In the genomic region with DNA sequence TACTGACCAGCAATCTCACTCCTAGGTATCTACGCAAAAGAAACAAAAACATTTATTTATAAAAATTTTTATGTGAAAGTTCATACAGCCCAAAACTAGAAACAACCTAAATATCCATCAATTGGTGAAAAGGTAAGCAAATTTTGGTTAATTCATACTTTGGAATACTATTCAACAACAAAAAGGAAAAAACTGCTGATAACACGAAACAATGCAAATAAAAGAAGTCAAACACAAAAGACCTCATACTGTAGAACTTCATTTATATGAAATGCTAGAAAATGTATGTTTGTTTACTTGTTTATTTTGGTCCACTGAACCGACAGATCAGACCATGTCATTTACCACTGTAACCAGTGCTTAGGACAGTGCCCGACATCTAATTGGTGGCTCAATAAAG, we compare ENCODE assay signal across 2 cellular contexts.
TF ChIP-seq lines count a peak whose summit lies in the region.

No MANE protein-coding gene starts in this region.

TF ChIP-seq in IMR-90, 13 proteins besides CTCF, POLR2A, EP300 and RAD21:
- TF ChIP-seq MAZ (IDR thresholded peaks at IDR 0.05; ENCODE audit: borderline replicate concordance, low read depth, low read length) (no peak), MAFK (IDR thresholded peaks at IDR 0.05; ENCODE audit: low read depth, low read length) (peak; percentile 62)

TF ChIP-seq in endothelial cell of umbilical vein, 7 proteins besides CTCF, POLR2A, EP300 and RAD21:
- TF ChIP-seq MYC (IDR thresholded peaks at IDR 0.05; ENCODE audit: low read depth, low read length) (no peak), EZH2 (IDR thresholded peaks at IDR 0.05; ENCODE audit: borderline replicate concordance, low read depth, low read length, severe bottlenecking) (no peak), GATA2 (IDR thresholded peaks at IDR 0.05; ENCODE audit: insufficient read depth, insufficient read length, low read depth, low read length) (no peak)
- TF ChIP-seq, protein P1, sequence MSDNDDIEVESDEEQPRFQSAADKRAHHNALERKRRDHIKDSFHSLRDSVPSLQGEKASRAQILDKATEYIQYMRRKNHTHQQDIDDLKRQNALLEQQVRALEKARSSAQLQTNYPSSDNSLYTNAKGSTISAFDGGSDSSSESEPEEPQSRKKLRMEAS (IDR thresholded peaks at IDR 0.05; ENCODE audit: insufficient read depth, insufficient read length): no peak
